Comparison of ENCODE assay signal across 21 cellular contexts in genomic region chr20:6919792-6920468, GRCh38.
DNase-seq lines count a peak whose midpoint lies in the region; ATAC-seq, FAIRE-seq and TF ChIP-seq lines count a peak whose summit lies in the region.
"Had no signal": no experiment of that assay in that cellular context is flagged by ENCODE, and none has a peak within 500 bp of the region (broad histone marks: within the 10 kb centered on the region; RNA-seq: fewer than 3 reads in every experiment).

No MANE protein-coding gene starts in this region.

- DNase-seq in NCI-H748 (lab: John Stamatoyannopoulos, UW; ENCODE audit: unreplicated experiment): peak; percentile 27
- DNase-seq in NCI-H748 treated with DMSO at 0.1 percent for 48 hours (lab: John Stamatoyannopoulos, UW): no peak
- peak; percentile 63 for DNase-seq in NCI-H69 (lab: John Stamatoyannopoulos, UW)
- no peak for DNase-seq in keratinocyte (ENCODE audit: low read depth, low spot score)
- no peak for DNase-seq in natural killer cell treated with Interleukin-12 subunit alpha and Interleukin-12 subunit beta and Interleukin-15 and Interleukin-18, amount 100 ng/mL, for 72 hours (ENCODE audit: low spot score)
- no peak for DNase-seq in stimulated activated CD4-positive, alpha-beta T cell treated with anti-CD3 and anti-CD28 coated beads, Interleukin-15, amount 100 ng/mL, for 24 hours
- no peak for DNase-seq in SIG-M5 treated with dmso at 0.1 percent for 504 hours (lab: John Stamatoyannopoulos, UW; ENCODE audit: unreplicated experiment)
- DNase-seq: CD4-positive, alpha-beta T cell; DMS153; GDM1; GM23248; HCEC 1CT; MV-4-11; NCI-H2029 treated with DMSO at 0.1 percent for 48 hours; NCI-H82; PC-9 had no signal

- FAIRE-seq in keratinocyte (lab: Jason Lieb, UNC): no peak
- FAIRE-seq: A204.1, GM19239 had no signal

- no peaks in the 10 kb centered on the region for H3K36me3 ChIP-seq in keratinocyte (ENCODE audit: control insufficient read depth in 2 of 2, extremely low read depth in 1 of 2, insufficient read depth in 2 of 2, low read length in 2 of 2)
- H3K36me3 ChIP-seq in skeletal muscle tissue (ENCODE audit: control insufficient read depth in 3 of 3, insufficient read depth in 3 of 3, low read length in 3 of 3): no peaks in the 10 kb centered on the region

- peaks cover 20% of the 10 kb centered on the region for H3K4me1 ChIP-seq in keratinocyte (ENCODE audit: control insufficient read depth, extremely low read depth, insufficient read depth, low read length)
- H3K4me1 ChIP-seq in skeletal muscle tissue (ENCODE audit: control insufficient read depth in 3 of 3, insufficient read depth in 3 of 3, low read length in 3 of 3): peaks cover 0 to 4% (median 0%) of the 10 kb centered on the region in 3 donors

- no peak for ATAC-seq in natural killer cell treated with Interleukin-12 subunit alpha and Interleukin-12 subunit beta and Interleukin-15 and Interleukin-18, amount 100 ng/mL, for 72 hours

- no peaks in the 10 kb centered on the region for H3K9me3 Mint-ChIP-seq in natural killer cell treated with Interleukin-12 subunit alpha and Interleukin-12 subunit beta and Interleukin-15 and Interleukin-18, amount 100 ng/mL, for 72 hours

- no peaks in the 10 kb centered on the region for H3K4me1 Mint-ChIP-seq in natural killer cell treated with Interleukin-12 subunit alpha and Interleukin-12 subunit beta and Interleukin-15 and Interleukin-18, amount 100 ng/mL, for 72 hours (ENCODE audit: low read depth in 2 of 2)

- H4K20me1 ChIP-seq in keratinocyte (ENCODE audit: control insufficient read depth, extremely low read depth, insufficient read depth, low read length): no peaks in the 10 kb centered on the region

- no peaks in the 10 kb centered on the region for H3K9me1 ChIP-seq in keratinocyte (ENCODE audit: control insufficient read depth, extremely low read depth, insufficient read depth, low read length)

- no peak overlapping the region for H3K4me2 ChIP-seq in keratinocyte (ENCODE audit: control insufficient read depth, extremely low read depth, insufficient read depth, low read depth, low read length)
- H3K4me2 ChIP-seq: KMS-11, PC-9 had no signal

- H3K27me3 Mint-ChIP-seq in natural killer cell treated with Interleukin-12 subunit alpha and Interleukin-12 subunit beta and Interleukin-15 and Interleukin-18, amount 100 ng/mL, for 72 hours: no peaks in the 10 kb centered on the region
- H3K27me3 Mint-ChIP-seq: CD4-positive, alpha-beta T cell had no signal

- H3K9ac ChIP-seq in keratinocyte (ENCODE audit: control insufficient read depth, extremely low read depth, insufficient read depth, low read length): no peak overlapping the region
- H3K9ac ChIP-seq in skeletal muscle tissue (ENCODE audit: low read depth in 1 of 3, low read length in 3 of 3): peak overlapping the region in 1 of 3 donors; percentile 25
- H3K9ac ChIP-seq: GM23248, KMS-11 had no signal

- no peak for TF ChIP-seq CTCF in keratinocyte (optimal IDR thresholded peaks at IDR 0.05 in 1 of 3, IDR thresholded peaks at IDR 0.05 in 1 of 3, conservative IDR thresholded peaks at IDR 0.05 in 1 of 3; ENCODE audit: extremely low read depth in 1 of 3, insufficient read depth in 2 of 3, low read length in 3 of 3)

- no peaks in the 10 kb centered on the region for H3K27me3 ChIP-seq in keratinocyte (ENCODE audit: control insufficient read depth, extremely low read depth, insufficient read depth, low read length)
- no peaks in the 10 kb centered on the region for H3K27me3 ChIP-seq in skeletal muscle tissue (ENCODE audit: control insufficient read depth in 3 of 3, insufficient read depth in 3 of 3, low read length in 3 of 3)

- no peaks in the 10 kb centered on the region for H3K36me3 Mint-ChIP-seq in natural killer cell treated with Interleukin-12 subunit alpha and Interleukin-12 subunit beta and Interleukin-15 and Interleukin-18, amount 100 ng/mL, for 72 hours

- H3K4me3 ChIP-seq in keratinocyte (ENCODE audit: control insufficient read depth in 2 of 3, extremely low read depth in 1 of 3, insufficient read depth in 2 of 3, low read depth in 1 of 3, low read length in 3 of 3) (no peak overlapping the region), skeletal muscle tissue (ENCODE audit: low read length in 3 of 3) (no peak overlapping the region)
- H3K4me3 ChIP-seq: GM23248, PC-9 had no signal

- no peak overlapping the region for H3K27ac Mint-ChIP-seq in natural killer cell treated with Interleukin-12 subunit alpha and Interleukin-12 subunit beta and Interleukin-15 and Interleukin-18, amount 100 ng/mL, for 72 hours
- H3K27ac Mint-ChIP-seq: CD4-positive, alpha-beta T cell had no signal

- H3K27ac ChIP-seq in keratinocyte (ENCODE audit: control insufficient read depth, insufficient read depth, low read length) (no peak overlapping the region), skeletal muscle tissue (ENCODE audit: low read depth, low read length) (peak overlapping the region; percentile 62)
- H3K27ac ChIP-seq: GM23248, HL-60, KMS-11, PC-9 had no signal

- dilution Hi-C loops in keratinocyte (cut with MboI; ENCODE audit: extremely low pct_ligation_motif_present, low sequenced_read_pairs): no loop called here

- H3K9me3 ChIP-seq in keratinocyte (ENCODE audit: control insufficient read depth, low read depth, low read length): no peaks in the 10 kb centered on the region
- no peaks in the 10 kb centered on the region for H3K9me3 ChIP-seq in skeletal muscle tissue (ENCODE audit: control insufficient read depth in 3 of 3, low read length in 3 of 3)

- no peak overlapping the region for H3K4me3 Mint-ChIP-seq in natural killer cell treated with Interleukin-12 subunit alpha and Interleukin-12 subunit beta and Interleukin-15 and Interleukin-18, amount 100 ng/mL, for 72 hours
- H3K4me3 Mint-ChIP-seq: CD4-positive, alpha-beta T cell had no signal

- no peaks in the 10 kb centered on the region for H3K79me2 ChIP-seq in keratinocyte (ENCODE audit: control insufficient read depth, insufficient read depth, low read length)

- peak overlapping the region; percentile 29 for H2AFZ ChIP-seq in keratinocyte (ENCODE audit: control insufficient read depth, low read length)
- H2AFZ ChIP-seq: GM23248, PC-9 had no signal

Comparison
In these comparisons a context has a peak if more than half of its experiments do, and no peak if none do; other contexts are left out.
1. DNase-seq: peak in NCI-H748 (single experiment) and NCI-H69 (single experiment); none in NCI-H748 treated with DMSO at 0.1 percent for 48 hours (single experiment), keratinocyte (single experiment), natural killer cell treated with Interleukin-12 subunit alpha and Interleukin-12 subunit beta and Interleukin-15 and Interleukin-18, amount 100 ng/mL, for 72 hours (single experiment), stimulated activated CD4-positive, alpha-beta T cell treated with anti-CD3 and anti-CD28 coated beads, Interleukin-15, amount 100 ng/mL, for 24 hours (single experiment) and SIG-M5 treated with dmso at 0.1 percent for 504 hours (single experiment).